In genomic region chr5:174462128-174462527, GRCh38 we compare ENCODE assay signal across 26 cellular contexts.
"Had no signal": no experiment of that assay in that cellular context is flagged by ENCODE, and none has a peak within 500 bp of the region (broad histone marks: within the 10 kb centered on the region; RNA-seq: fewer than 3 reads in every experiment).

No MANE protein-coding gene starts in this region.

- H3K27ac ChIP-seq: left lung, lower lobe of right lung, right atrium auricular region, right lobe of liver, stomach, testis, thyroid gland, transverse colon, uterus had no signal

- DNase-seq: head of caudate nucleus; hypothalamus; immature natural killer cell; kidney; left colon; left lung; lower lobe of right lung; mammary epithelial cell; mesenchymal stem cell; midbrain; mucosa of descending colon; naive thymus-derived CD4-positive, alpha-beta T cell; nucleus accumbens; right lobe of liver; stimulated activated CD4-positive, alpha-beta T cell treated with anti-CD3 and anti-CD28 coated beads, Interleukin-1b, Interleukin-23, amount 100 ng/mL, for 48 hours; stimulated activated CD4-positive, alpha-beta T cell treated with anti-CD3 and anti-CD28 coated beads, Interleukin-2, amount 100 ng/mL, for 48 hours; stimulated activated CD4-positive, alpha-beta T cell treated with anti-CD3 and anti-CD28 coated beads, Interleukin-4, amount 100 ng/mL, for 4 hours; stimulated activated CD8-positive, alpha-beta memory T cell treated with anti-CD3 and anti-CD28 coated beads, Interleukin-4, amount 100 ng/mL, for 48 hours; stimulated activated naive CD8-positive, alpha-beta T cell treated with anti-CD3 and anti-CD28 coated beads, Interleukin-15, Interleukin-2, amounts not matched to agents 100 U/mL and 50 U/mL, for 24 hours; stomach; testis; transverse colon; uterus had no signal

- H3K4me3 ChIP-seq: left lung, lower lobe of right lung, mucosa of descending colon, right atrium auricular region, right lobe of liver, smooth muscle cell, stomach, testis, thyroid gland, transverse colon, uterus had no signal

- H3K36me3 ChIP-seq: left lung, lower lobe of right lung, right atrium auricular region, right lobe of liver, stomach, thyroid gland, transverse colon, uterus had no signal

- H3K4me1 ChIP-seq: left lung, lower lobe of right lung, right atrium auricular region, right lobe of liver, testis, uterus had no signal

- H3K27me3 ChIP-seq: right atrium auricular region, right lobe of liver, stomach, testis, thyroid gland, transverse colon, uterus had no signal

- H3K9me3 ChIP-seq: left lung, lower lobe of right lung, mucosa of descending colon, right atrium auricular region, right lobe of liver, stomach, testis, thyroid gland, transverse colon, uterus had no signal

- H3K4me2 ChIP-seq: smooth muscle cell had no signal
